Comparison of ENCODE assay signal across 9 cellular contexts in the genomic region with DNA sequence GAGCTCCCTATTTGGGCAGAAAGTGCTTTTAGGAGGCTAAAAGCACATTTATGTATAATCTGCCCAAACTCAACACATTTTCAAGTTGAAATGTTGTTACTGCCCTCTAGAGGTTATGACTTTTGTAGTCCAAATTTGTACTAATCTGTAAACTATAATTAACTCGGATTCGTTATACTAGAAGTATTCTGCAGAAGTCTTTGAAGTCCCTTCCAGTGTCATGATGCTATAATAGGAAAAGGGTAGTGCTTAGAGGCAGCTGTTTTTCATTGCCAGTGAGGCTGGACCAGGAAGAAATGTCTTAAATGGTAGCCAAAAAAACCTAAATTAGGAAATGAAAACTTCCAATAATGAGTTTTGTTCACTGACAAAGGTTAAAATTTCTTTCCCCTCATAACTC. TPM values are rescaled to one million over a fixed set of nuclear protein-coding genes. Genes with fewer than 3 reads are reported as not detected.
DNase-seq lines count a peak whose midpoint lies in the region; ATAC-seq, FAIRE-seq and TF ChIP-seq lines count a peak whose summit lies in the region.
"Had no signal": no experiment of that assay in that cellular context is flagged by ENCODE, and none has a peak within 500 bp of the region (broad histone marks: within the 10 kb centered on the region; RNA-seq: fewer than 3 reads in every experiment).

No MANE protein-coding gene starts in this region.

- POLR2A ChIA-PET in HepG2 (lab: Yijun Ruan, JAX) = no interaction called here

- TF ChIP-seq EP300 in Ishikawa (IDR thresholded peaks at IDR 0.05; ENCODE audit: borderline replicate concordance) = no peak
- no peak for TF ChIP-seq EP300 in HepG2 (IDR thresholded peaks at IDR 0.05; ENCODE audit: low read depth in 2 of 2, low read length in 2 of 2)
- no peak for TF ChIP-seq EP300 in HepG2 (CRISPR knock-in tag; IDR thresholded peaks at IDR 0.05; ENCODE audit: borderline replicate concordance)

- no peak overlapping the region for H3K27ac ChIP-seq in HepG2 (ENCODE audit: extremely low read length, insufficient read depth, low read length)

- H3K4me1 Mint-ChIP-seq in activated CD8-positive, alpha-beta memory T cell treated with anti-CD3 and anti-CD28 coated beads, Interleukin-2, amount 10 ng/mL, durations not matched to agents 7 days and 5 days = peaks cover 23% of the 10 kb centered on the region

- no peak overlapping the region for H3K9ac ChIP-seq in HepG2 (ENCODE audit: insufficient read depth, low read depth, low read length)

- FAIRE-seq in HepG2 (lab: Jason Lieb, UNC) = no peak

- no peaks in the 10 kb centered on the region for H3K4me1 ChIP-seq in HepG2 (ENCODE audit: insufficient read depth, low read length)

- no peaks in the 10 kb centered on the region for H3K27me3 Mint-ChIP-seq in activated CD8-positive, alpha-beta memory T cell treated with anti-CD3 and anti-CD28 coated beads, Interleukin-2, amount 10 ng/mL, durations not matched to agents 7 days and 5 days
- H3K27me3 Mint-ChIP-seq: dendritic cell treated with granulocyte-macrophage colony-stimulating factor and Interleukin-4, amounts not matched to agents 40 ng/mL and 50 ng/mL, for 4 days had no signal

- no peaks in the 10 kb centered on the region for H3K9me3 ChIP-seq in HepG2 (ENCODE audit: low read length)

- peak; percentile 32; the same call in 1 of the 2 replicates for TF ChIP-seq RAD21 in Ishikawa (IDR thresholded peaks at IDR 0.05; ENCODE audit: low read depth)
- TF ChIP-seq RAD21 in HepG2 (CRISPR knock-in tag; IDR thresholded peaks at IDR 0.05) = peak; percentile 17; the same call in 1 of the 2 replicates

- H3K27ac Mint-ChIP-seq in activated CD8-positive, alpha-beta memory T cell treated with anti-CD3 and anti-CD28 coated beads, Interleukin-2, amount 10 ng/mL, durations not matched to agents 7 days and 5 days = no peak overlapping the region
- H3K27ac Mint-ChIP-seq: dendritic cell treated with granulocyte-macrophage colony-stimulating factor and Interleukin-4, amounts not matched to agents 40 ng/mL and 50 ng/mL, for 4 days had no signal

- intact Hi-C loops in HepG2 (cut with micrococcal nuclease; ENCODE audit: unreplicated experiment) = loop anchor here (1.0 to 5.0 kb wide), 4 partner anchors 71 to 444 kb away; a partner anchor contains a TSS

- no peaks in the 10 kb centered on the region for H3K79me2 ChIP-seq in HepG2 (ENCODE audit: insufficient read depth, low read length)

- no peaks in the 10 kb centered on the region for H4K20me1 ChIP-seq in HepG2 (ENCODE audit: insufficient read depth, low read length)

- peaks cover 63 to 97% of the 10 kb centered on the region in 2 experiments for H3K36me3 ChIP-seq in HepG2 (replicated peaks in 1 of 2; ENCODE audit: control insufficient read depth in 1 of 2, insufficient read depth in 2 of 2, low read length in 2 of 2)

- peaks cover 14% of the 10 kb centered on the region for H3K36me3 Mint-ChIP-seq in activated CD8-positive, alpha-beta memory T cell treated with anti-CD3 and anti-CD28 coated beads, Interleukin-2, amount 10 ng/mL, durations not matched to agents 7 days and 5 days

- 92% methylated on average over 2 of the region's 2 CpGs for WGBS in HepG2 (ENCODE audit: low lambda C conversion rate)

- H3K4me3 Mint-ChIP-seq in activated CD8-positive, alpha-beta memory T cell treated with anti-CD3 and anti-CD28 coated beads, Interleukin-2, amount 10 ng/mL, durations not matched to agents 7 days and 5 days = no peak overlapping the region
- H3K4me3 Mint-ChIP-seq: dendritic cell treated with granulocyte-macrophage colony-stimulating factor and Interleukin-4, amounts not matched to agents 40 ng/mL and 50 ng/mL, for 4 days had no signal

- H3K27me3 ChIP-seq in HepG2 (ENCODE audit: control insufficient read depth in 1 of 2, insufficient read depth in 2 of 2, low read length in 2 of 2) = no peaks in the 10 kb centered on the region

- in situ Hi-C loops in astrocyte of the spinal cord (cut with HindIII; ENCODE audit: low sequenced_read_pairs) (no loop called here), HepG2 (cut with HindIII; ENCODE audit: extremely low pct_ligation_motif_present, low pct_unique_long_range_greater_than_20kb) (no loop called here)

- no peak for TF ChIP-seq POLR2A in HepG2 (IDR thresholded peaks at IDR 0.05; ENCODE audit: insufficient read depth in 1 of 2, low read depth in 2 of 2, low read length in 2 of 2)

- no TSS peak for BruUV-seq in HepG2 (replicated peaks; lab: Mats Ljungman, UMichigan)

- CTCF ChIA-PET in HepG2 (lab: Yijun Ruan, JAX; ENCODE audit: low intra/inter-chr PET ratio, low total read pairs) = interaction anchor here (0.7 kb wide), 1 partner anchor 161 kb away, joined by 3 read pairs; no protein-coding TSS in a partner anchor
- CTCF ChIA-PET in activated CD8-positive, alpha-beta memory T cell treated with anti-CD3 and anti-CD28 coated beads, Interleukin-2, amount 10 ng/mL, durations not matched to agents 7 days and 5 days (lab: Charles Lee) = interaction anchor here (0.5 to 1.8 kb wide), 5 partner anchors 9 to 66 kb away, joined by 3 to 8 read pairs (median 4); no protein-coding TSS in a partner anchor

- DNase-seq in AG08396 (ENCODE audit: low spot score) (peak; percentile 62), astrocyte of the spinal cord (ENCODE audit: low read depth, low spot score) (peak; percentile 39), HepG2 (ENCODE audit: low spot score) (no peak)
- no peak for DNase-seq in activated CD8-positive, alpha-beta memory T cell treated with anti-CD3 and anti-CD28 coated beads, Interleukin-2, amount 10 ng/mL, durations not matched to agents 7 days and 5 days
- no peak for DNase-seq in stimulated activated CD4-positive, alpha-beta T cell treated with anti-CD3 and anti-CD28 coated beads, Interleukin-4, amount 100 ng/mL, for 24 hours

- no peaks in the 10 kb centered on the region for H3K9me3 Mint-ChIP-seq in activated CD8-positive, alpha-beta memory T cell treated with anti-CD3 and anti-CD28 coated beads, Interleukin-2, amount 10 ng/mL, durations not matched to agents 7 days and 5 days (ENCODE audit: low read depth)
- H3K9me3 Mint-ChIP-seq: dendritic cell treated with granulocyte-macrophage colony-stimulating factor and Interleukin-4, amounts not matched to agents 40 ng/mL and 50 ng/mL, for 4 days had no signal

- H3K4me3 ChIP-seq in astrocyte of the spinal cord (ENCODE audit: low read depth, low read length) (no peak overlapping the region), HepG2 (replicated peaks in 1 of 3; ENCODE audit: insufficient read depth in 1 of 3, low read depth in 2 of 3, low read length in 3 of 3) (no peak overlapping the region)

- H2AFZ ChIP-seq in HepG2 (ENCODE audit: low read length) = no peak overlapping the region

- TF ChIP-seq CTCF in astrocyte of the spinal cord (IDR thresholded peaks at IDR 0.05; ENCODE audit: low read depth, low read length) (peak; percentile 27), HepG2 (CRISPR knock-in tag; IDR thresholded peaks at IDR 0.05) (peak; percentile 42)

- ATAC-seq in HepG2 (no peak), GM19397 (IDR thresholded peaks at IDR 0.05; ENCODE audit: unreplicated experiment) (no peak), GM21619 (IDR thresholded peaks at IDR 0.05; ENCODE audit: unreplicated experiment) (no peak)
- ATAC-seq in activated CD8-positive, alpha-beta memory T cell treated with anti-CD3 and anti-CD28 coated beads, Interleukin-2, amount 10 ng/mL, durations not matched to agents 7 days and 5 days = no peak

- H3K4me2 ChIP-seq in HepG2 (ENCODE audit: low read depth, low read length) = no peak overlapping the region

TF ChIP-seq in HepG2, 621 proteins besides CTCF, POLR2A, EP300 and RAD21:
- no peak for TF ChIP-seq HNF4G (IDR thresholded peaks at IDR 0.05; ENCODE audit: borderline replicate concordance, low read depth, low read length)
- no peak for TF ChIP-seq HNF4G (CRISPR knock-in tag; IDR thresholded peaks at IDR 0.05; ENCODE audit: borderline replicate concordance, low read depth)
- peak; percentile 51 for TF ChIP-seq STAG1 (CRISPR knock-in tag; IDR thresholded peaks at IDR 0.05)

RNA-seq across cellular contexts. Expression of a gene that starts 44.8 kb away (rescaled TPM):
- total RNA-seq in HepG2 (2016; rRNA removed; fragmentation: Illumina TruSeq; extraction: Trizol) = 0.14 and 0.29 TPM in 2 replicates
- total RNA-seq in HepG2 (2016; cell fraction: cytosol; rRNA removed; fragmentation: Illumina TruSeq; extraction: Trizol; ENCODE audit: low read depth) = 0.10 TPM in 1 of 2 replicates, not detected in the other
- total RNA-seq in HepG2 (2016; cell fraction: insoluble cytoplasmic fraction; rRNA removed; fragmentation: Illumina TruSeq; extraction: Trizol) = 0.16 and 0.28 TPM in 2 replicates
- 0.09 and 0.10 TPM in 2 replicates for total RNA-seq in HepG2 (2016; cell fraction: membrane; rRNA removed; fragmentation: Illumina TruSeq; extraction: Trizol)
- 0.16 TPM in 2 replicates for total RNA-seq in HepG2 (2016; cell fraction: nucleus; rRNA removed; fragmentation: Illumina TruSeq; extraction: Trizol)
- polyA plus RNA-seq in HepG2 (2011; rRNA removed) = 0.25 and 0.27 TPM in 2 replicates
- 0.23 and 0.36 TPM in 2 replicates for polyA plus RNA-seq in HepG2 (2011; cell fraction: cytosol; rRNA removed)
- 0.29 and 0.35 TPM in 2 replicates for polyA plus RNA-seq in HepG2 (2011; cell fraction: nucleus; rRNA removed)
- polyA plus RNA-seq in HepG2 (2012) = 0.50 and 0.56 TPM in 2 replicates
- polyA plus RNA-seq in HepG2 (2016; cell fraction: cytosol; fragmentation: Illumina TruSeq; extraction: Trizol; ENCODE audit: low read depth) = not detected in 2 replicates
- polyA plus RNA-seq in HepG2 (2016; cell fraction: insoluble cytoplasmic fraction; fragmentation: Illumina TruSeq; extraction: Trizol; ENCODE audit: low read depth) = 0.10 and 0.19 TPM in 2 replicates
- 0.05 and 0.09 TPM in 2 replicates for polyA plus RNA-seq in HepG2 (2016; cell fraction: membrane; fragmentation: Illumina TruSeq; extraction: Trizol; ENCODE audit: low read depth)
- 0.38 and 0.41 TPM in 2 replicates for polyA plus RNA-seq in HepG2 (2016; cell fraction: nucleus; fragmentation: Illumina TruSeq; extraction: Trizol; ENCODE audit: insufficient read depth, low read depth)
- polyA minus RNA-seq in HepG2 (2011; rRNA and poly(A)+ RNA removed; ENCODE audit: low replicate concordance) = 0.05 and 1.5 TPM in 2 replicates
- 0.18 and 0.20 TPM in 2 replicates for polyA minus RNA-seq in HepG2 (2011; cell fraction: cytosol; rRNA and poly(A)+ RNA removed)
- polyA minus RNA-seq in HepG2 (2011; cell fraction: nucleus; rRNA and poly(A)+ RNA removed) = 0.13 TPM in 1 of 2 replicates, not detected in the other
- not detected for total RNA-seq in activated CD8-positive, alpha-beta memory T cell treated with anti-CD3 and anti-CD28 coated beads, Interleukin-2, amount 10 ng/mL, durations not matched to agents 7 days and 5 days

Comparison
In these comparisons a context has a peak if more than half of its experiments do, and no peak if none do; other contexts are left out.
1. DNase-seq: peak in AG08396 (single experiment) and astrocyte of the spinal cord (single experiment); none in HepG2 (single experiment), activated CD8-positive, alpha-beta memory T cell treated with anti-CD3 and anti-CD28 coated beads, Interleukin-2, amount 10 ng/mL, durations not matched to agents 7 days and 5 days (single experiment) and stimulated activated CD4-positive, alpha-beta T cell treated with anti-CD3 and anti-CD28 coated beads, Interleukin-4, amount 100 ng/mL, for 24 hours (single experiment).